Comparison of ENCODE assay signal across 8 cellular contexts in genomic region chr9:93575706-93576295, GRCh38. TPM values are rescaled to one million over a fixed set of nuclear protein-coding genes. Genes with fewer than 3 reads are reported as not detected.
DNase-seq lines count a peak whose midpoint lies in the region; TF ChIP-seq lines count a peak whose summit lies in the region.

No MANE protein-coding gene starts in this region.

- no peak for TF ChIP-seq CTCF in brain microvascular endothelial cell (IDR thresholded peaks at IDR 0.05; ENCODE audit: low read depth, low read length, missing control alignments)
- no peak for TF ChIP-seq CTCF in spleen (IDR thresholded peaks at IDR 0.05 in 8 of 11, conservative IDR thresholded peaks at IDR 0.05 in 3 of 11)

- no peaks in the 10 kb centered on the region for H3K36me3 Mint-ChIP-seq in immature natural killer cell

- no peaks in the 10 kb centered on the region for H3K36me3 ChIP-seq in brain microvascular endothelial cell (replicated peaks)
- no peaks in the 10 kb centered on the region for H3K36me3 ChIP-seq in spleen

- H3K4me3 ChIP-seq in brain microvascular endothelial cell (ENCODE audit: low read depth, low read length) (peak overlapping the region; percentile 69), spleen (peak overlapping the region; percentile 49 to 93 (median 70))

- peaks cover 17 to 58% (median 47%) of the 10 kb centered on the region in 6 donors for H3K4me1 ChIP-seq in spleen

- H3K27me3 ChIP-seq in brain microvascular endothelial cell (replicated peaks) (no peaks in the 10 kb centered on the region), spleen (replicated peaks in 1 of 7) (no peaks in the 10 kb centered on the region)

- H3K27me3 Mint-ChIP-seq in immature natural killer cell (ENCODE audit: low read depth in 3 of 3), result peaks cover 0 to 1% (median 0%) of the 10 kb centered on the region in 3 donors

- intact Hi-C loops in spleen (cut with DNase I; ENCODE audit: low total_unique reads), result no loop called here

- WGBS in spleen, 5 donors, result 0 to 2% (median 1%) methylated on average over 31 to 35 of the region's 35 CpGs

- peak overlapping the region; percentile 87 to 92 (median 90) for H3K4me3 Mint-ChIP-seq in immature natural killer cell

- TF ChIP-seq POLR2A in spleen (IDR thresholded peaks at IDR 0.05), result no peak

- DNase-seq in NCI-H1417 (lab: John Stamatoyannopoulos, UW) (peak in 2 of 3 experiments; percentile 72 to 73), NCI-H1417 treated with DMSO at 0.1 percent for 48 hours (lab: John Stamatoyannopoulos, UW) (no peak), HT1080 (ENCODE audit: low read depth) (peak; percentile 36), T1000 (lab: John Stamatoyannopoulos, UW) (peak; percentile 12), brain microvascular endothelial cell (no peak), immature natural killer cell (peak; percentile 37 to 40 (median 40)), spleen (peak; percentile 89), NCI-H774 (lab: John Stamatoyannopoulos, UW) (no peak)

- peaks cover 34 to 37% of the 10 kb centered on the region in 2 donors for H3K4me1 Mint-ChIP-seq in immature natural killer cell

- H3K9me3 ChIP-seq in spleen, result peaks cover 0 to 6% (median 0%) of the 10 kb centered on the region in 8 donors

- peak overlapping the region; percentile 63 to 95 (median 88) for H3K27ac Mint-ChIP-seq in immature natural killer cell

- H3K27ac ChIP-seq in brain microvascular endothelial cell (peak overlapping the region; percentile 44), spleen (peak overlapping the region; percentile 88 to 97 (median 93))

- H3K9me3 Mint-ChIP-seq in immature natural killer cell, result no peaks in the 10 kb centered on the region

- in situ Hi-C loops in brain microvascular endothelial cell (cut with HindIII; ENCODE audit: low pct_ligation_motif_present, low sequenced_read_pairs), result no loop called here

RNA-seq across cellular contexts. Expression of gene PHF2, which starts 0.6 kb away (rescaled TPM):
- 13.5 and 13.6 TPM in 2 replicates for total RNA-seq in HT1080 (2014; rRNA removed; shearing (Covaris generic))
- polyA plus RNA-seq in HT1080 (2015; cell fraction: cytosol; rRNA removed), result 10.9 and 14.6 TPM in 2 replicates
- 17.1 and 18.1 TPM in 2 replicates for polyA plus RNA-seq in HT1080 (2015; cell fraction: nucleus; rRNA removed)
- polyA plus RNA-seq in immature natural killer cell, result 1 to 10 TPM in 1 of 3 donors, under 1 TPM in 2; 0.58 to 2.1 (median 0.80) TPM
- 10 to 100 TPM; 27.6 to 46.2 (median 32.6) TPM for total RNA-seq in spleen
- 10 to 100 TPM; 11.2 to 23.1 (median 13.7) TPM for polyA plus RNA-seq in spleen

Comparison
In these comparisons a context has a peak if more than half of its experiments do, and no peak if none do; other contexts are left out.
1. DNase-seq: peak in NCI-H1417 (2 of 3), HT1080 (single experiment), T1000 (single experiment), immature natural killer cell (3 of 3) and spleen (single experiment); none in NCI-H1417 treated with DMSO at 0.1 percent for 48 hours (single experiment), brain microvascular endothelial cell (single experiment) and NCI-H774 (single experiment).